In the genomic region with DNA sequence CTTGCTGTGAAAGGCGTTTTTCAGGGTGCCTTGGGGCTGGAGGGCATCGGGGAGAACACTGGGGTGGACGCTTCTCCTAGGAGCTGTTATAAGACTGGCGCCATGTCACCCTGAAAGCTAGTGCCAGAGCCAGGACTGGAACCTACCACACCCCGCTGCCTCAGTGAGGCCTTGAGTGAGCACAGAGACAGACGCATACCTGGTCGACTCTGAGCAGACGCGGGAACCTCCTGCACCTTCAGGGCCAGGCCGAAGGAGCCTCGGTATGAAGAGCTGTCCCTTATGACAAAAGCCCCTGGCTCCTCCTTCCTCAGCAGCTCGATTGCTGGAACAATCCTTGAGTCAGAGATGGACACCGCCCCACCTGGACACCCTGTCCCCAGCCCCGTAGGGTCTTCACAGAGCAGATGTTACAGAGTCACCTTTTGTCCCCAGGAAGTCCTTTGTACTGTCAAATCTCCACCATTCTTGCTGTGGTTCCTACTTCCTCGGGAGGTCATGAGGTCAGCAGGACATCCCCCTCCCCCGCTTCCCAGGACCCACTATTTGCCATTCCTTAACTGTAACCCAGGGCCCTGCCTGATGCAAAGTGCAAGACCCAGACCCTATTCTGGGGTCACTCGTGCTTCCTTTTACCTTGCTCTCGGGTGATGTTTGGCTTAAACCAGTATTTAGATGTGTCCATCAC, we compare ENCODE assay signal across 19 cellular contexts. TPM values are rescaled to one million over a fixed set of nuclear protein-coding genes. Genes with fewer than 3 reads are reported as not detected.
A peak's percentile ranks its signal among the peaks of the same experiment; 100 is the strongest.
DNase-seq lines count a peak whose midpoint lies in the region; ATAC-seq and TF ChIP-seq lines count a peak whose summit lies in the region.
"Had no signal": no experiment of that assay in that cellular context is flagged by ENCODE, and none has a peak within 500 bp of the region (broad histone marks: within the 10 kb centered on the region; RNA-seq: fewer than 3 reads in every experiment).

No MANE protein-coding gene starts in this region.

- peak overlapping the region; percentile 99 for H3K27ac ChIP-seq in GM23248
- peak overlapping the region; percentile 100 for H3K27ac ChIP-seq in RWPE1
- H3K27ac ChIP-seq in endodermal cell (ENCODE audit: low read depth, low read length), result no peak overlapping the region
- H3K27ac ChIP-seq: pancreas, testis had no signal

- no peaks in the 10 kb centered on the region for H3K9me2 ChIP-seq in GM23248 (ENCODE audit: insufficient read depth)

- no peak overlapping the region for H3K4me3 ChIP-seq in GM23248
- H3K4me3 ChIP-seq in endodermal cell (ENCODE audit: low read length), result no peak overlapping the region
- H3K4me3 ChIP-seq: BLaER1 treated with 17β-estradiol and CSF1 and Interleukin-3, amounts not matched to agents 10 nM and 100 nM; pancreas; sigmoid colon; testis had no signal

- H3K9me3 Mint-ChIP-seq in endodermal cell, result no peaks in the 10 kb centered on the region
- H3K9me3 Mint-ChIP-seq in osteocyte (ENCODE audit: unreplicated experiment), result no peaks in the 10 kb centered on the region
- no peaks in the 10 kb centered on the region for H3K9me3 Mint-ChIP-seq in natural killer cell

- H3F3A ChIP-seq in GM23248 (ENCODE audit: insufficient read depth), result peaks cover 38% of the 10 kb centered on the region

- H4K20me1 ChIP-seq in GM23248 (ENCODE audit: insufficient read depth), result no peaks in the 10 kb centered on the region
- H4K20me1 ChIP-seq: BLaER1 treated with 17β-estradiol and CSF1 and Interleukin-3, amounts not matched to agents 10 nM and 100 nM had no signal

- H3K36me3 ChIP-seq in GM23248 (ENCODE audit: low read depth) (no peaks in the 10 kb centered on the region), endodermal cell (ENCODE audit: control insufficient read depth, insufficient read depth, low read length) (no peaks in the 10 kb centered on the region)
- H3K36me3 ChIP-seq: BLaER1 treated with 17β-estradiol and CSF1 and Interleukin-3, amounts not matched to agents 10 nM and 100 nM; pancreas; sigmoid colon had no signal

- TF ChIP-seq CTCF in RWPE1 (conservative IDR thresholded peaks at IDR 0.05; ENCODE audit: low read depth) (no peak), endodermal cell (conservative IDR thresholded peaks at IDR 0.05) (no peak), osteocyte (IDR thresholded peaks at IDR 0.05) (no peak), natural killer cell (IDR thresholded peaks at IDR 0.05) (no peak)

- H3K9me3 ChIP-seq in GM23248 (ENCODE audit: low read depth) (no peaks in the 10 kb centered on the region), endodermal cell (ENCODE audit: control insufficient read depth, low read length) (no peaks in the 10 kb centered on the region)
- H3K9me3 ChIP-seq: BLaER1 treated with 17β-estradiol and CSF1 and Interleukin-3, amounts not matched to agents 10 nM and 100 nM; pancreas; sigmoid colon; testis had no signal

- CTCF ChIA-PET in RWPE1 (lab: Yijun Ruan, JAX), result interaction anchor here (0.5 to 1.3 kb wide), 2 partner anchors 76 to 1178 kb away, joined by 3 read pairs; no protein-coding TSS in a partner anchor

- H3K27me3 ChIP-seq in GM23248 (replicated peaks; ENCODE audit: insufficient read depth) (no peaks in the 10 kb centered on the region), endodermal cell (ENCODE audit: control insufficient read depth, insufficient read depth, low read length, poor library complexity, severe bottlenecking) (no peaks in the 10 kb centered on the region)
- H3K27me3 ChIP-seq: BLaER1 treated with 17β-estradiol and CSF1 and Interleukin-3, amounts not matched to agents 10 nM and 100 nM; pancreas; sigmoid colon; testis had no signal

- H3K4me3 Mint-ChIP-seq in endodermal cell (no peak overlapping the region), osteocyte (ENCODE audit: unreplicated experiment) (no peak overlapping the region), natural killer cell (no peak overlapping the region)

- in situ Hi-C loops in GM23248 (cut with MboI), result no loop called here

- WGBS in GM23248 (ENCODE audit: low coverage in 1 of 2, low lambda C conversion rate in 2 of 2, missing lambda C conversion rate in 2 of 2), 2 experiments, result 98% methylated on average over 18 of the region's 18 CpGs
- WGBS in endodermal cell (ENCODE audit: insufficient coverage in 1 of 2, insufficient read length in 1 of 2), 2 experiments, result 85 to 90% methylated on average over 17 to 18 of the region's 18 CpGs

- intact Hi-C loops in natural killer cell (cut with micrococcal nuclease), result no loop called here

- H3K4me1 ChIP-seq in GM23248 (ENCODE audit: insufficient read depth) (peaks cover 58% of the 10 kb centered on the region), endodermal cell (ENCODE audit: control insufficient read depth, insufficient read depth, low read length) (peaks cover 14% of the 10 kb centered on the region)
- H3K4me1 ChIP-seq: pancreas, testis had no signal

- DNase-seq in GM23248 (no peak), RWPE1 (ENCODE audit: low spot score) (no peak), endodermal cell (no peak), osteocyte (ENCODE audit: extremely low spot score, unreplicated experiment) (no peak), natural killer cell (no peak)
- DNase-seq: amniotic stem cell; DND-41; foreskin melanocyte; H7; NCI-H1417; pancreas; sigmoid colon; stimulated activated CD4-positive, alpha-beta T cell treated with anti-CD3 and anti-CD28 coated beads, Interleukin-4, amount 100 ng/mL, for 4 hours; testis had no signal

- no peak overlapping the region for H2AFZ ChIP-seq in GM23248

- H3K27ac Mint-ChIP-seq in endodermal cell (peak overlapping the region; percentile 38), osteocyte (ENCODE audit: unreplicated experiment) (peak overlapping the region; percentile 96), natural killer cell (peak overlapping the region in 1 of 2 donors; percentile 65)

- ATAC-seq in HG02852 (IDR thresholded peaks at IDR 0.05; ENCODE audit: unreplicated experiment), result no peak
- no peak for ATAC-seq in natural killer cell
- ATAC-seq in GM21447 (IDR thresholded peaks at IDR 0.05; ENCODE audit: unreplicated experiment), result no peak
- ATAC-seq: left lobe of liver, pancreas had no signal

- H3K36me3 Mint-ChIP-seq in endodermal cell (ENCODE audit: low read depth) (no peaks in the 10 kb centered on the region), osteocyte (ENCODE audit: unreplicated experiment) (no peaks in the 10 kb centered on the region), natural killer cell (no peaks in the 10 kb centered on the region)

- H3K27me3 Mint-ChIP-seq in endodermal cell (ENCODE audit: insufficient read depth), result peaks cover 12% of the 10 kb centered on the region
- no peaks in the 10 kb centered on the region for H3K27me3 Mint-ChIP-seq in osteocyte (ENCODE audit: unreplicated experiment)
- no peaks in the 10 kb centered on the region for H3K27me3 Mint-ChIP-seq in natural killer cell (ENCODE audit: low read depth in 2 of 2)

- peak overlapping the region; percentile 63 for H3K4me2 ChIP-seq in GM23248 (ENCODE audit: unreplicated experiment)

- POLR2A ChIA-PET in RWPE1 (lab: Yijun Ruan, JAX; ENCODE audit: low non-redundant PET), result interaction anchor here (1.5 kb wide), 1 partner anchor 49 kb away, joined by 4 read pairs; no protein-coding TSS in a partner anchor

- 0 out of 2 replicates have a peak overlapping the region, but pooled peaks have one; percentile 80 for H3K9ac ChIP-seq in GM23248
- peak overlapping the region; percentile 12 for H3K9ac ChIP-seq in endodermal cell (ENCODE audit: extremely low read depth, low read length, poor library complexity, severe bottlenecking)
- H3K9ac ChIP-seq: BLaER1 treated with 17β-estradiol and CSF1 and Interleukin-3, amounts not matched to agents 10 nM and 100 nM had no signal

- H3K79me2 ChIP-seq in GM23248 (ENCODE audit: insufficient read depth), result no peaks in the 10 kb centered on the region

- H3K4me1 Mint-ChIP-seq in endodermal cell (peaks cover 47% of the 10 kb centered on the region), osteocyte (ENCODE audit: unreplicated experiment) (peaks cover 66% of the 10 kb centered on the region), natural killer cell (peaks cover 28 to 67% of the 10 kb centered on the region in 2 donors)

RNA-seq across cellular contexts. Expression of gene TNS4, which starts 17.0 kb away (rescaled TPM):
- total RNA-seq in GM23248 (2014; rRNA removed; shearing (Covaris generic)), result not detected in 2 replicates
- 0.20 and 0.44 TPM in 2 replicates for polyA plus RNA-seq in GM23248 (2016; fragmentation: Nextera tagmentation; extraction: Ambion mirVana)
- 1 to 10 TPM in 1 of 2 donors, under 1 TPM in 1; 0.89 to 2.5 TPM for total RNA-seq in endodermal cell
- polyA plus RNA-seq in endodermal cell (2013, experiment 1 of 2), result 0.07 TPM
- not detected for polyA plus RNA-seq in endodermal cell (2013, experiment 2 of 2)
- total RNA-seq in osteocyte, result 0.21 and 0.73 TPM in 2 replicates
- total RNA-seq in natural killer cell, result 1 to 10 TPM in 1 of 3 donors, under 1 TPM in 2; 0.65 to 1.8 (median 0.94) TPM
- total RNA-seq: LHCN-M2, sigmoid colon had no signal
- polyA plus RNA-seq: pancreas had no signal

RNA-seq across cellular contexts. Expression of gene IGFBP4, which starts 41.2 kb away (rescaled TPM):
- 361 and 408 TPM in 2 replicates for total RNA-seq in GM23248 (2014; rRNA removed; shearing (Covaris generic))
- 1,209 and 1,277 TPM in 2 replicates for polyA plus RNA-seq in GM23248 (2016; fragmentation: Nextera tagmentation; extraction: Ambion mirVana)
- total RNA-seq in endodermal cell, result 10 to 100 TPM; 58.3 to 69.0 TPM
- polyA plus RNA-seq in endodermal cell (2013, experiment 1 of 2), result 39.9 TPM
- polyA plus RNA-seq in endodermal cell (2013, experiment 2 of 2), result 38.5 TPM
- 2,074 and 2,132 TPM in 2 replicates for total RNA-seq in osteocyte
- 1 to 10 TPM; 2.1 to 8.1 (median 2.8) TPM for total RNA-seq in natural killer cell

Comparison
In these comparisons a context has a peak if more than half of its experiments do, and no peak if none do; other contexts are left out.
1. RNA of gene IGFBP4, which starts 41.2 kb away (total RNA-seq): 2,074 to 2,132 TPM in osteocyte, 361 to 408 TPM in GM23248 and 58.3 to 69.0 TPM in endodermal cell; 2.1 to 8.1 TPM in natural killer cell; every median in the first group is over 4 times any median in the second.